In the genomic region with DNA sequence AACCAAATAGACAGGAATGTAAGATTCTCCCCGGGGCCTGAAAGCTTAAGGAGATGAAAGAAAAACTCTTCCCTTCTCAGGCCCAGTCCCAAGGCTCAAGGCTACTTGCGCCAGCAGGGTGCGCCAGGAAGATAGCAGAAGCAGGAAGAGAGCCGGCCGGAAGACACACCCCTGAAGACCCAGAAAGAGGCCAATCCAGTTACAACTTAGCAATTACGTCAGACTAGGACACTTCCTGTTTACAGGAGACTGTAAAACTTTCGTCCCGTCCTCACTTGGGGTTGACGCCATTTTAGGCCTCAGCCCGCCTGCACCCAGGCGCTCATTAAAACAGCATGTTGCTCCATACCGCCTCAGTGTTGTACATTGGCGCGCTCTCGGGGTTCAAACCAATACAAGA, we compare ENCODE assay signal across 24 cellular contexts. TPM values are rescaled to one million over a fixed set of nuclear protein-coding genes. Genes with fewer than 3 reads are reported as not detected.
DNase-seq lines count a peak whose midpoint lies in the region; ATAC-seq and TF ChIP-seq lines count a peak whose summit lies in the region.
"Had no signal": no experiment of that assay in that cellular context is flagged by ENCODE, and none has a peak within 500 bp of the region (broad histone marks: within the 10 kb centered on the region; RNA-seq: fewer than 3 reads in every experiment).

No MANE protein-coding gene starts in this region.

- H3K4me2 ChIP-seq in PC-3 (ENCODE audit: low read length), result no peak overlapping the region
- H3K4me2 ChIP-seq: A549 had no signal

- H3K36me3 ChIP-seq in A673 (ENCODE audit: insufficient read depth, low read length, poor library complexity, severe bottlenecking), result no peaks in the 10 kb centered on the region
- peaks cover 5% of the 10 kb centered on the region; the same call in 1 of the 2 replicates for H3K36me3 ChIP-seq in PC-3 (ENCODE audit: low read depth, low read length)
- no peaks in the 10 kb centered on the region for H3K36me3 ChIP-seq in suprapubic skin

- intact Hi-C loops in A673 (cut with micrococcal nuclease; ENCODE audit: unreplicated experiment), result no loop called here
- intact Hi-C loops in posterior vena cava (cut with DNase I), result no loop called here
- intact Hi-C loops in PC-3 (cut with micrococcal nuclease), result no loop called here

- H3F3A ChIP-seq in PC-3 (ENCODE audit: low read length, unreplicated experiment), result no peaks in the 10 kb centered on the region

- no peak for TF ChIP-seq EP300 in suprapubic skin (IDR thresholded peaks at IDR 0.05)

- H3K9ac ChIP-seq in PC-3 (ENCODE audit: low read length), result no peak overlapping the region

- TF ChIP-seq POLR2A in NB4 (IDR thresholded peaks at IDR 0.05; ENCODE audit: extremely low read depth, insufficient read length) (no peak), suprapubic skin (IDR thresholded peaks at IDR 0.05) (no peak)

- DNase-seq in A673 (ENCODE audit: low spot score), result peak; percentile 5
- DNase-seq in H4 (ENCODE audit: low spot score), result peak; percentile 9
- DNase-seq in NB4 (ENCODE audit: low read depth), result peak; percentile 16
- peak; percentile 16 for DNase-seq in iPS DF 4.7 (ENCODE audit: extremely low read depth, low spot score)
- DNase-seq in posterior vena cava (ENCODE audit: low spot score), result no peak
- no peak for DNase-seq in PC-3
- DNase-seq in AG20443 (ENCODE audit: low spot score), result no peak
- no peak for DNase-seq in suprapubic skin (ENCODE audit: low spot score in 2 of 2)
- DNase-seq: CD4-positive, CD25-positive, alpha-beta regulatory T cell; DND-41; GOT3; HFFc6; MG63; NCI-H1694; NCI-H2081; NCI-H2171; NCI-H524 treated with DMSO at 0.1 percent for 48 hours; NCI-H82; OCI-M1; SW 1271 had no signal

- no peaks in the 10 kb centered on the region for H3K4me1 ChIP-seq in A673 (ENCODE audit: insufficient read depth, low read length, poor library complexity, severe bottlenecking)
- H3K4me1 ChIP-seq in PC-3 (ENCODE audit: insufficient read depth, low read length), result no peaks in the 10 kb centered on the region
- peaks cover 10% of the 10 kb centered on the region for H3K4me1 ChIP-seq in suprapubic skin
- H3K4me1 ChIP-seq: A549 had no signal

- POLR2A ChIA-PET in A673 (lab: Charles Lee; ENCODE audit: low non-redundant PET), result no interaction called here
- POLR2A ChIA-PET in PC-3 (lab: Charles Lee; ENCODE audit: unreplicated experiment), result no interaction called here

- no peak for ATAC-seq in PC-3
- ATAC-seq: A549, HepG2, K562, Right ventricle myocardium inferior had no signal

- H3K27me3 ChIP-seq in A673 (replicated peaks; ENCODE audit: insufficient read depth, low read depth, low read length, poor library complexity) (no peaks in the 10 kb centered on the region), PC-3 (ENCODE audit: low read length) (no peaks in the 10 kb centered on the region), suprapubic skin (no peaks in the 10 kb centered on the region)
- H3K27me3 ChIP-seq: MG63 had no signal

- H3K4me3 ChIP-seq in A673 (ENCODE audit: low read depth, low read length, poor library complexity, severe bottlenecking) (no peak overlapping the region), NB4 (ENCODE audit: low read depth, low read length) (no peak overlapping the region), PC-3 (ENCODE audit: low read length) (no peak overlapping the region), suprapubic skin (no peak overlapping the region)
- H3K4me3 ChIP-seq: A549, K562, MG63 had no signal

- CTCF ChIA-PET in A673 (lab: Charles Lee), result no interaction called here
- CTCF ChIA-PET in PC-3 (lab: Charles Lee), result no interaction called here

- H3K9me3 ChIP-seq in A673 (ENCODE audit: low read depth, low read length, poor library complexity, severe bottlenecking), result no peaks in the 10 kb centered on the region
- no peaks in the 10 kb centered on the region for H3K9me3 ChIP-seq in PC-3 (ENCODE audit: low read length)
- H3K9me3 ChIP-seq in suprapubic skin, result no peaks in the 10 kb centered on the region
- H3K9me3 ChIP-seq: A549, MG63 had no signal

- H3K9me2 ChIP-seq in PC-3 (replicated peaks; ENCODE audit: low read length), result no peaks in the 10 kb centered on the region

- TF ChIP-seq CTCF in A673 (conservative IDR thresholded peaks at IDR 0.05; ENCODE audit: low read depth, low read length) (0 out of 2 replicates have a peak, but pooled peaks have one; percentile 9), NB4 (IDR thresholded peaks at IDR 0.05; ENCODE audit: low read depth, low read length) (no peak), PC-3 (conservative IDR thresholded peaks at IDR 0.05; ENCODE audit: low read depth, low read length) (no peak), suprapubic skin (IDR thresholded peaks at IDR 0.05) (no peak)

- H3K27ac ChIP-seq in A673 (ENCODE audit: low read depth, low read length, poor library complexity, severe bottlenecking), result no peak overlapping the region
- H3K27ac ChIP-seq in PC-3 (ENCODE audit: low read length), result no peak overlapping the region
- no peak overlapping the region for H3K27ac ChIP-seq in suprapubic skin
- H3K27ac ChIP-seq: A549 had no signal

- H4K20me1 ChIP-seq in PC-3 (ENCODE audit: low read length), result peaks cover 13% of the 10 kb centered on the region

- peaks cover 96% of the 10 kb centered on the region for H3K79me2 ChIP-seq in PC-3 (ENCODE audit: low read length)

- WGBS in suprapubic skin, result 97% methylated on average over 15 of the region's 15 CpGs

- no peak overlapping the region for H2AFZ ChIP-seq in PC-3 (ENCODE audit: low read length)

- no TSS peak for BruUV-seq in A673 (replicated peaks; lab: Mats Ljungman, UMichigan)
- no TSS peak for BruUV-seq in PC-3 (replicated peaks; lab: Mats Ljungman, UMichigan)

RNA-seq across cellular contexts. Expression of a gene that starts 9.4 kb away (rescaled TPM):
- total RNA-seq in A673 (2021) (55.5 and 59.8 TPM in 2 replicates), posterior vena cava (10 to 100 TPM; 19.3 to 22.4 TPM), PC-3 (2014; rRNA removed) (54.1 and 60.1 TPM in 2 replicates), suprapubic skin (10 to 100 TPM in 3 of 4 donors, 1 to 10 TPM in 1; 8.9 to 24.5 (median 20.8) TPM)
- 73.6 and 82.1 TPM in 2 replicates for total RNA-seq in H4 (2014; rRNA removed; shearing (Covaris generic))

Comparison
In these comparisons a context has a peak if more than half of its experiments do, and no peak if none do; other contexts are left out.
1. DNase-seq: peak in A673 (single experiment), H4 (single experiment), NB4 (single experiment) and iPS DF 4.7 (single experiment); none in posterior vena cava (single experiment), PC-3 (single experiment), AG20443 (single experiment) and suprapubic skin (0 of 2).